In the genomic region with DNA sequence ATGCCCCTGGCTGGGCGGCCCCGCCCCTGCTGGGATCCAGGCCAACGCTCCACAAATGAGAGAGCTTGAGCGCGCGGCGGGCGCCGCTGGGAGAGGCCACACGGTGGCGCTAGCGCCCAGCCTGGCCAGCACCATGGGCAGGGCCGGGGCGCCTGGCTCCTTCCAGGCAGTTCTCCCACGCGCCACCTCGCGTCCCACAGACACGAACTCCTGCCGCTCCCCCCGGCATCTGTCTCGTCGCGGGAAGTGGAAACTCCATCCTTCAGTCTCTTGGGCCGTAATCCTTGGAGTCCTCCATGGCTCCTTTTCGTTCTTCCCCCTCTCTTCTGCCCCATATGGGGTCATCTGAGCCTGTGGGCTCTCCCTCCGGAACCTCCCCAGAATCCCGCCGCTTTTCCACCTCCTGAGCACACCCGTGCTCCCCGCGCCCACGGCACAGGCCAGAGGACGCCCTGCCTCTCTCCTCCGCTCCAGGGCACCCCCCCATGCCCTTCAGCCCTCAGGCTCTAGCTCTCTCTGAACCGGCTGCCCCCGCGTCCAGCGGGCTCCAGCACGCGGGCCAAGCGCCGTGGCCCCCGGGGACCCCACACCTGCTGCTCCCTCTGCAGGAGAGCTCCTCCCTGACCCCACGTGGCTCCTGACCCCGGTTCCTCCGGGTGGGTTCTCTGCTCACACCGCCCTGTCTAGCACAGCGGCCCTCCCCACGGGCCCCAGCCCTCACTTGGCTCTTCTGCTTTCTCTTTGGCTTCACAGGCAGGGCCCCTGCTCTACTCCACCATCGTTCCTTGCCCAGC, we compare ENCODE assay signal across 8 cellular contexts. TPM values are rescaled to one million over a fixed set of nuclear protein-coding genes. Genes with fewer than 3 reads are reported as not detected.
DNase-seq lines count a peak whose midpoint lies in the region; ATAC-seq and TF ChIP-seq lines count a peak whose summit lies in the region.

No MANE protein-coding gene starts in this region.

- DNase-seq in AG08396 (ENCODE audit: low spot score): peak; percentile 97
- peak in 69 of 76 experiments; percentile 1 to 85 (median 65) for DNase-seq in HUDEP-2 (lab: John Stamatoyannopoulos, UW; ENCODE audit: unreplicated experiment in 76 of 76)
- DNase-seq in activated T-cell treated with anti-CD3 and anti-CD28 coated beads, Interleukin-2, amount 50 U/mL, for 24 hours: peak; percentile 83
- DNase-seq in esophagus squamous epithelium (lab: John Stamatoyannopoulos, UW): no peak
- DNase-seq in myocyte (ENCODE audit: low read depth): peak; percentile 89
- DNase-seq in stimulated activated CD8-positive, alpha-beta memory T cell treated with anti-CD3 and anti-CD28 coated beads, Interleukin-7, amount 100 ng/mL, for 1 hour (ENCODE audit: low read depth in 2 of 2): peak; percentile 21 to 34

- H3K27me3 Mint-ChIP-seq in activated T-cell treated with anti-CD3 and anti-CD28 coated beads, Interleukin-2, amount 50 U/mL, for 24 hours: no peaks in the 10 kb centered on the region

- TF ChIP-seq CTCF in OCI-LY1 (IDR thresholded peaks at IDR 0.05; ENCODE audit: low read length) (peak; percentile 82), esophagus squamous epithelium (IDR thresholded peaks at IDR 0.05) (peak; percentile 83 to 94 (median 87))

- H3K79me2 ChIP-seq in OCI-LY1 (ENCODE audit: insufficient read depth, low read length): no peaks in the 10 kb centered on the region

- H3F3A ChIP-seq in OCI-LY1 (ENCODE audit: insufficient read depth, low read length): no peaks in the 10 kb centered on the region

- H3K36me3 Mint-ChIP-seq in activated T-cell treated with anti-CD3 and anti-CD28 coated beads, Interleukin-2, amount 50 U/mL, for 24 hours (ENCODE audit: low read depth): peaks cover 92% of the 10 kb centered on the region

- no peak for TF ChIP-seq POLR2A in esophagus squamous epithelium (IDR thresholded peaks at IDR 0.05)

- no peak overlapping the region for H3K27ac Mint-ChIP-seq in activated T-cell treated with anti-CD3 and anti-CD28 coated beads, Interleukin-2, amount 50 U/mL, for 24 hours

- no peaks in the 10 kb centered on the region for H3K9me3 Mint-ChIP-seq in activated T-cell treated with anti-CD3 and anti-CD28 coated beads, Interleukin-2, amount 50 U/mL, for 24 hours

- peaks cover 38% of the 10 kb centered on the region for H3K4me1 ChIP-seq in OCI-LY1 (ENCODE audit: insufficient read depth, low read length, severe bottlenecking)
- H3K4me1 ChIP-seq in esophagus squamous epithelium: peaks cover 9 to 23% (median 13%) of the 10 kb centered on the region in 3 donors

- no peak overlapping the region for H2AFZ ChIP-seq in OCI-LY1 (ENCODE audit: low read length)

- peak overlapping the region; percentile 88 for H3K27ac ChIP-seq in OCI-LY1 (ENCODE audit: low read depth, low read length, poor library complexity, severe bottlenecking)
- peak overlapping the region in 2 of 4 donors; percentile 19 to 54 for H3K27ac ChIP-seq in esophagus squamous epithelium

- H3K4me1 Mint-ChIP-seq in activated T-cell treated with anti-CD3 and anti-CD28 coated beads, Interleukin-2, amount 50 U/mL, for 24 hours (ENCODE audit: low read depth): peaks cover 13% of the 10 kb centered on the region

- intact Hi-C loops in esophagus squamous epithelium (cut with DNase I): no loop called here

- H3K9me3 ChIP-seq in OCI-LY1 (ENCODE audit: low read length) (no peaks in the 10 kb centered on the region), esophagus squamous epithelium (no peaks in the 10 kb centered on the region)

- peak overlapping the region; percentile 45 for H3K9ac ChIP-seq in OCI-LY1 (ENCODE audit: low read length)

- peak; percentile 77 for ATAC-seq in GM19023 (IDR thresholded peaks at IDR 0.05; ENCODE audit: unreplicated experiment)

- H3K9me2 ChIP-seq in OCI-LY1 (ENCODE audit: low read depth, low read length): no peaks in the 10 kb centered on the region

- H3K4me3 Mint-ChIP-seq in activated T-cell treated with anti-CD3 and anti-CD28 coated beads, Interleukin-2, amount 50 U/mL, for 24 hours: no peak overlapping the region

- H3K4me3 ChIP-seq in OCI-LY1 (ENCODE audit: low read depth, low read length, poor library complexity, severe bottlenecking): peak overlapping the region; percentile 41
- H3K4me3 ChIP-seq in esophagus squamous epithelium: peak overlapping the region; percentile 17 to 53 (median 49)

- no peaks in the 10 kb centered on the region for H4K20me1 ChIP-seq in OCI-LY1 (ENCODE audit: insufficient read depth, low read length)

- H3K36me3 ChIP-seq in OCI-LY1 (ENCODE audit: insufficient read depth, low read length) (no peaks in the 10 kb centered on the region), esophagus squamous epithelium (peaks cover 0 to 20% (median 0%) of the 10 kb centered on the region in 3 donors)

- 14% methylated on average over 31 to 33 of the region's 51 CpGs for WGBS in esophagus squamous epithelium, 2 donors

- peak overlapping the region; percentile 48 for H3K4me2 ChIP-seq in OCI-LY1 (ENCODE audit: low read length)

- H3K27me3 ChIP-seq in OCI-LY1 (ENCODE audit: insufficient read depth, low read length): no peaks in the 10 kb centered on the region
- H3K27me3 ChIP-seq in esophagus squamous epithelium: no peaks in the 10 kb centered on the region

RNA-seq across cellular contexts. Expression of a gene that starts 31.9 kb away (rescaled TPM):
- total RNA-seq in esophagus squamous epithelium: 10 to 100 TPM in 1 of 4 donors, 1 to 10 TPM in 2, under 1 TPM in 1; 0.35 to 18.3 (median 1.4) TPM
- 0.73 TPM in 1 of 2 replicates, not detected in the other for total RNA-seq in myocyte
- not detected for polyA plus RNA-seq in myocyte (2012)
